Comparison of ENCODE assay signal across 20 cellular contexts in genomic region chr12:13592063-13592942, GRCh38.
DNase-seq lines count a peak whose midpoint lies in the region; ATAC-seq and TF ChIP-seq lines count a peak whose summit lies in the region.
"Had no signal": no experiment of that assay in that cellular context is flagged by ENCODE, and none has a peak within 500 bp of the region (broad histone marks: within the 10 kb centered on the region; RNA-seq: fewer than 3 reads in every experiment).

No MANE protein-coding gene starts in this region.

- peaks cover 40% of the 10 kb centered on the region for H3K4me1 Mint-ChIP-seq in GM23338
- H3K4me1 Mint-ChIP-seq in chondrocyte (ENCODE audit: low read depth), result no peaks in the 10 kb centered on the region
- H3K4me1 Mint-ChIP-seq: CD8-positive, alpha-beta memory T cell; immature natural killer cell had no signal

- H4K20me1 ChIP-seq in GM23338 (replicated peaks; ENCODE audit: insufficient read depth), result no peaks in the 10 kb centered on the region

- H3K9me3 ChIP-seq in mesodermal cell (ENCODE audit: control insufficient read depth, low read length), result no peaks in the 10 kb centered on the region
- no peaks in the 10 kb centered on the region for H3K9me3 ChIP-seq in vagina
- H3K9me3 ChIP-seq: SK-N-SH, stomach had no signal

- H3K36me3 ChIP-seq in GM23338 (ENCODE audit: insufficient read depth) (peaks cover 7% of the 10 kb centered on the region; the same call in 1 of the 2 replicates), mesodermal cell (ENCODE audit: control insufficient read depth, insufficient read depth, low read length) (no peaks in the 10 kb centered on the region), vagina (no peaks in the 10 kb centered on the region)
- H3K36me3 ChIP-seq: heart right ventricle, spleen, stomach had no signal

- H2AFZ ChIP-seq in GM23338, result no peak overlapping the region

- no peak overlapping the region for H3K4me2 ChIP-seq in GM23338
- H3K4me2 ChIP-seq: SK-N-SH had no signal

- H3K9me3 Mint-ChIP-seq in GM23338 (peaks cover 21% of the 10 kb centered on the region), chondrocyte (ENCODE audit: low read depth) (peaks cover 5% of the 10 kb centered on the region)
- H3K9me3 Mint-ChIP-seq: type B pancreatic cell had no signal

- H3K27ac Mint-ChIP-seq in GM23338 (no peak overlapping the region; the same call in 1 of the 2 replicates), chondrocyte (ENCODE audit: unreplicated experiment) (no peak overlapping the region)
- H3K27ac Mint-ChIP-seq: brain; CD8-positive, alpha-beta memory T cell; immature natural killer cell; type B pancreatic cell had no signal

- H3K4me1 ChIP-seq in GM23338 (ENCODE audit: insufficient read depth) (peaks cover 15% of the 10 kb centered on the region; the same call in 1 of the 2 replicates), mesodermal cell (ENCODE audit: control insufficient read depth, insufficient read depth, low read length, poor library complexity, severe bottlenecking) (no peaks in the 10 kb centered on the region), vagina (no peaks in the 10 kb centered on the region)
- H3K4me1 ChIP-seq: heart right ventricle, spleen, stomach had no signal

- H3F3A ChIP-seq in GM23338 (replicated peaks; ENCODE audit: low read depth), result no peaks in the 10 kb centered on the region

- ATAC-seq in GM23338, result no peak
- ATAC-seq: activated CD4-positive, CD25-positive, alpha-beta regulatory T cell treated with anti-CD3 and anti-CD28 coated beads, Interleukin-2, amount 50 U/mL, for 24 hours; heart right ventricle had no signal

- H3K4me3 Mint-ChIP-seq in GM23338 (no peak overlapping the region), chondrocyte (ENCODE audit: unreplicated experiment) (no peak overlapping the region)
- H3K4me3 Mint-ChIP-seq: brain; CD8-positive, alpha-beta memory T cell; immature natural killer cell; type B pancreatic cell had no signal

- 89% methylated on average over 1 of the region's 3 CpGs; no CpG with 5 or more reads in 1 of the 2 experiments for WGBS in mesodermal cell (ENCODE audit: insufficient coverage in 2 of 2), 2 experiments

- H3K27me3 ChIP-seq in GM23338 (ENCODE audit: insufficient read depth) (no peaks in the 10 kb centered on the region), vagina (no peaks in the 10 kb centered on the region)
- H3K27me3 ChIP-seq: spleen, stomach had no signal

- in situ Hi-C loops in GM13977 (cut with MboI; ENCODE audit: low pct_unique_long_range_greater_than_20kb, low sequenced_read_pairs, unreplicated experiment), result no loop called here

- no peak overlapping the region for H3K4me3 ChIP-seq in GM23338
- H3K4me3 ChIP-seq in mesodermal cell (ENCODE audit: extremely low read depth, insufficient read depth, low read length, poor library complexity, severe bottlenecking), result no peak overlapping the region
- no peak overlapping the region for H3K4me3 ChIP-seq in vagina
- H3K4me3 ChIP-seq: heart right ventricle, spleen, stomach had no signal

- 0 out of 2 replicates have a peak, but pooled peaks cover 3% of the 10 kb centered on the region for H3K9me2 ChIP-seq in GM23338 (ENCODE audit: insufficient read depth)
- H3K9me2 ChIP-seq: SK-N-SH had no signal

- peak; percentile 3 for DNase-seq in GF-D8 (lab: John Stamatoyannopoulos, UW)
- DNase-seq in GM23338 (ENCODE audit: low spot score), result peak; percentile 30
- DNase-seq in UCSD-AML1 (lab: John Stamatoyannopoulos, UW; ENCODE audit: unreplicated experiment), result peak; percentile 48
- DNase-seq in chondrocyte (ENCODE audit: low spot score), result no peak
- no peak for DNase-seq in GM13977 (ENCODE audit: low spot score)
- no peak for DNase-seq in vagina (ENCODE audit: extremely low spot score in 2 of 2)
- DNase-seq: CD8-positive, alpha-beta memory T cell; heart right ventricle; immature natural killer cell; NCI-H1092 treated with DMSO at 0.1 percent for 48 hours; NCI-H510A; RPMI8226; SK-N-SH; spleen; stimulated activated CD4-positive, alpha-beta T cell treated with anti-CD3 and anti-CD28 coated beads, Interleukin-4, amount 100 ng/mL, for 24 hours; stomach had no signal

- no peaks in the 10 kb centered on the region for H3K79me2 ChIP-seq in GM23338 (replicated peaks; ENCODE audit: insufficient read depth)

- no peak for TF ChIP-seq POLR2A in vagina (IDR thresholded peaks at IDR 0.05)

- H3K27me3 Mint-ChIP-seq in GM23338 (ENCODE audit: insufficient read depth, low read depth, poor library complexity), result no peaks in the 10 kb centered on the region
- H3K27me3 Mint-ChIP-seq in chondrocyte (ENCODE audit: low read depth), result peaks cover 2% of the 10 kb centered on the region
- H3K27me3 Mint-ChIP-seq: CD8-positive, alpha-beta memory T cell had no signal

- peaks cover 19% of the 10 kb centered on the region for H3K36me3 Mint-ChIP-seq in GM23338 (ENCODE audit: low read depth)
- no peaks in the 10 kb centered on the region for H3K36me3 Mint-ChIP-seq in chondrocyte (ENCODE audit: low read depth)
- H3K36me3 Mint-ChIP-seq: CD8-positive, alpha-beta memory T cell; immature natural killer cell; type B pancreatic cell had no signal

- TF ChIP-seq CTCF in GM23338 (conservative IDR thresholded peaks at IDR 0.05; ENCODE audit: low read depth in 2 of 2), result no peak
- no peak for TF ChIP-seq CTCF in chondrocyte (IDR thresholded peaks at IDR 0.05)
- TF ChIP-seq CTCF in GM13977 (IDR thresholded peaks at IDR 0.05; ENCODE audit: extremely low read depth, insufficient read depth, missing control alignments), result no peak
- TF ChIP-seq CTCF in vagina (IDR thresholded peaks at IDR 0.05), result no peak

- intact Hi-C loops in vagina (cut with DNase I), result no loop called here

- H3K27ac ChIP-seq in GM23338 (ENCODE audit: low read depth) (no peak overlapping the region), mesodermal cell (ENCODE audit: low read depth, low read length, severe bottlenecking) (peak overlapping the region; percentile 13), vagina (no peak overlapping the region)
- H3K27ac ChIP-seq: heart right ventricle, spleen, stomach had no signal

TF ChIP-seq in GM23338, 12 proteins besides CTCF, POLR2A, EP300 and RAD21:
- TF ChIP-seq, protein P1, sequence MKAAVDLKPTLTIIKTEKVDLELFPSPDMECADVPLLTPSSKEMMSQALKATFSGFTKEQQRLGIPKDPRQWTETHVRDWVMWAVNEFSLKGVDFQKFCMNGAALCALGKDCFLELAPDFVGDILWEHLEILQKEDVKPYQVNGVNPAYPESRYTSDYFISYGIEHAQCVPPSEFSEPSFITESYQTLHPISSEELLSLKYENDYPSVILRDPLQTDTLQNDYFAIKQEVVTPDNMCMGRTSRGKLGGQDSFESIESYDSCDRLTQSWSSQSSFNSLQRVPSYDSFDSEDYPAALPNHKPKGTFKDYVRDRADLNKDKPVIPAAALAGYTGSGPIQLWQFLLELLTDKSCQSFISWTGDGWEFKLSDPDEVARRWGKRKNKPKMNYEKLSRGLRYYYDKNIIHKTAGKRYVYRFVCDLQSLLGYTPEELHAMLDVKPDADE (IDR thresholded peaks at IDR 0.05), result no peak
- TF ChIP-seq EZH2 (IDR thresholded peaks at IDR 0.05; ENCODE audit: low read depth, unreplicated experiment) (no peak), CREB1 (CRISPR knock-in tag; IDR thresholded peaks at IDR 0.05; ENCODE audit: low read depth) (no peak), POLR2AphosphoS5 (IDR thresholded peaks at IDR 0.05; ENCODE audit: low read depth) (no peak), JUNB (IDR thresholded peaks at IDR 0.05; ENCODE audit: unreplicated experiment) (no peak), ZNF114 (CRISPR knock-in tag; IDR thresholded peaks at IDR 0.05) (no peak), STAT1 (IDR thresholded peaks at IDR 0.05; ENCODE audit: unreplicated experiment) (no peak), EZH2phosphoT487 (IDR thresholded peaks at IDR 0.05; ENCODE audit: unreplicated experiment) (no peak), ZNF331 (CRISPR knock-in tag; IDR thresholded peaks at IDR 0.05; ENCODE audit: low read depth) (no peak)
- TF ChIP-seq, protein P2, sequence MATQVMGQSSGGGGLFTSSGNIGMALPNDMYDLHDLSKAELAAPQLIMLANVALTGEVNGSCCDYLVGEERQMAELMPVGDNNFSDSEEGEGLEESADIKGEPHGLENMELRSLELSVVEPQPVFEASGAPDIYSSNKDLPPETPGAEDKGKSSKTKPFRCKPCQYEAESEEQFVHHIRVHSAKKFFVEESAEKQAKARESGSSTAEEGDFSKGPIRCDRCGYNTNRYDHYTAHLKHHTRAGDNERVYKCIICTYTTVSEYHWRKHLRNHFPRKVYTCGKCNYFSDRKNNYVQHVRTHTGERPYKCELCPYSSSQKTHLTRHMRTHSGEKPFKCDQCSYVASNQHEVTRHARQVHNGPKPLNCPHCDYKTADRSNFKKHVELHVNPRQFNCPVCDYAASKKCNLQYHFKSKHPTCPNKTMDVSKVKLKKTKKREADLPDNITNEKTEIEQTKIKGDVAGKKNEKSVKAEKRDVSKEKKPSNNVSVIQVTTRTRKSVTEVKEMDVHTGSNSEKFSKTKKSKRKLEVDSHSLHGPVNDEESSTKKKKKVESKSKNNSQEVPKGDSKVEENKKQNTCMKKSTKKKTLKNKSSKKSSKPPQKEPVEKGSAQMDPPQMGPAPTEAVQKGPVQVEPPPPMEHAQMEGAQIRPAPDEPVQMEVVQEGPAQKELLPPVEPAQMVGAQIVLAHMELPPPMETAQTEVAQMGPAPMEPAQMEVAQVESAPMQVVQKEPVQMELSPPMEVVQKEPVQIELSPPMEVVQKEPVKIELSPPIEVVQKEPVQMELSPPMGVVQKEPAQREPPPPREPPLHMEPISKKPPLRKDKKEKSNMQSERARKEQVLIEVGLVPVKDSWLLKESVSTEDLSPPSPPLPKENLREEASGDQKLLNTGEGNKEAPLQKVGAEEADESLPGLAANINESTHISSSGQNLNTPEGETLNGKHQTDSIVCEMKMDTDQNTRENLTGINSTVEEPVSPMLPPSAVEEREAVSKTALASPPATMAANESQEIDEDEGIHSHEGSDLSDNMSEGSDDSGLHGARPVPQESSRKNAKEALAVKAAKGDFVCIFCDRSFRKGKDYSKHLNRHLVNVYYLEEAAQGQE (IDR thresholded peaks at IDR 0.05; ENCODE audit: unreplicated experiment), result no peak

Comparison
In these comparisons a context has a peak if more than half of its experiments do, and no peak if none do; other contexts are left out.
1. DNase-seq: peak in GF-D8 (single experiment), GM23338 (single experiment) and UCSD-AML1 (single experiment); none in chondrocyte (single experiment), GM13977 (single experiment) and vagina (0 of 2).